Comparison of ENCODE assay signal across 1 cellular context in genomic region chr1:107549152-107549810, GRCh38.
TF ChIP-seq lines count a peak whose summit lies in the region.

No MANE protein-coding gene starts in this region.

TF ChIP-seq in GM23338, 12 proteins besides CTCF, POLR2A, EP300 and RAD21 (continued from another document):
- TF ChIP-seq ETS1 (IDR thresholded peaks at IDR 0.05): no peak
- TF ChIP-seq EZH2phosphoT487 (IDR thresholded peaks at IDR 0.05; ENCODE audit: unreplicated experiment): no peak
- TF ChIP-seq NANOG (IDR thresholded peaks at IDR 0.05; ENCODE audit: borderline replicate concordance): no peak
- no peak for TF ChIP-seq ZNF462 (CRISPR knock-in tag; IDR thresholded peaks at IDR 0.05)
- no peak for TF ChIP-seq CREB1 (CRISPR knock-in tag; IDR thresholded peaks at IDR 0.05; ENCODE audit: low read depth)
- TF ChIP-seq STAT1 (IDR thresholded peaks at IDR 0.05; ENCODE audit: unreplicated experiment): no peak
- TF ChIP-seq ZNF331 (CRISPR knock-in tag; IDR thresholded peaks at IDR 0.05; ENCODE audit: low read depth): no peak
- no peak for TF ChIP-seq ZNF114 (CRISPR knock-in tag; IDR thresholded peaks at IDR 0.05)
- no peak for TF ChIP-seq POLR2AphosphoS5 (IDR thresholded peaks at IDR 0.05; ENCODE audit: low read depth)
